ENCODE assay signal across 8 cellular contexts in the genomic region with DNA sequence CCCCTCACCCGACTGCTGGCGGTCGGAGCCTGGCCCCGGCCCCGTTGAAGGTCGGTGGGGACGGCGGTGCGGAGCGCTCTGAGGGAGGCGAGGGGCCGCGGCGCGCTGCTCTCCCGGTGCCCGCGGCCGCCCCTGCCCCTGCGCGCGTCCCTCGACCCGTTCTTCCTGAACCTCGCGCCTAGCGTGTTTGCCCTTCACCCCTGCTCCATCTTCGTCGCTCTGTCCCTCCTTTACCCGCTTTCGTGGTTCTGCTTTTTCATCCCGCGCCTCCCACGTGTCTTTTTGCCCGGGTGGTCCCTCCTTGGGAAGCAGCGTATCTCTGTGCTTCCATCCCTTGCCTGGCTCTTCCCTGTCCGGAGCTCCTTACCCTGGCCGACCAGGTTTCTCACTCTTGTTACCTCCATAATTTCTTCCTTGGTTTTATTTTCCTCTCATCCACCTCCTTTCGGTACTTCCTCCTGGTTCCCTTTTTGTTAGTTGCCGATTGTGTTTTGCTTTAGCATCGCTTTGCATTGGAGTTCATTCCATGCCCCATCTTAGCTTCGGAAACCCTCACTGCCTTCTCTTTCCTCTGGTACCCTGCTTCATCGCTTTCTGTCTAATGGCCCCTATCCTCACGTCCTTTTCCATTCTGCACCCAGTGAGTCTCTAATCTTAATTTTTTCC. TPM values are rescaled to one million over a fixed set of nuclear protein-coding genes. Genes with fewer than 3 reads are reported as not detected.
A peak's percentile ranks its signal among the peaks of the same experiment; 100 is the strongest.
DNase-seq lines count a peak whose midpoint lies in the region; ATAC-seq and TF ChIP-seq lines count a peak whose summit lies in the region.

No MANE protein-coding gene starts in this region.

- H3K27me3 ChIP-seq in GM06990 (replicated peaks; ENCODE audit: control insufficient read depth, insufficient read depth, low read length) (no peaks in the 10 kb centered on the region), left ventricle myocardium inferior (ENCODE audit: low read depth) (no peaks in the 10 kb centered on the region)

- peak; percentile 13 for ATAC-seq in HG02623 (IDR thresholded peaks at IDR 0.05; ENCODE audit: unreplicated experiment)
- ATAC-seq in activated naive CD8-positive, alpha-beta T cell treated with anti-CD3 and anti-CD28 coated beads, Interleukin-2, amount 50 U/mL, for 24 hours = peak; percentile 21

- H3K27ac Mint-ChIP-seq in activated naive CD8-positive, alpha-beta T cell treated with anti-CD3 and anti-CD28 coated beads, Interleukin-2, amount 50 U/mL, for 24 hours = peak overlapping the region; percentile 89
- peak overlapping the region; percentile 92 for H3K27ac Mint-ChIP-seq in progenitor cell of endocrine pancreas

- H3K9me3 ChIP-seq in left ventricle myocardium inferior (replicated peaks) = no peaks in the 10 kb centered on the region

- H3K4me3 Mint-ChIP-seq in activated naive CD8-positive, alpha-beta T cell treated with anti-CD3 and anti-CD28 coated beads, Interleukin-2, amount 50 U/mL, for 24 hours = peak overlapping the region; percentile 99
- H3K4me3 Mint-ChIP-seq in progenitor cell of endocrine pancreas (ENCODE audit: low read depth) = peak overlapping the region; percentile 82

- peaks cover 36% of the 10 kb centered on the region for H3K4me1 ChIP-seq in left ventricle myocardium inferior

- H3K9me3 Mint-ChIP-seq in activated naive CD8-positive, alpha-beta T cell treated with anti-CD3 and anti-CD28 coated beads, Interleukin-2, amount 50 U/mL, for 24 hours = no peaks in the 10 kb centered on the region
- no peaks in the 10 kb centered on the region for H3K9me3 Mint-ChIP-seq in progenitor cell of endocrine pancreas (ENCODE audit: low read depth)

- H3K27ac ChIP-seq in left ventricle myocardium inferior (replicated peaks) = peak overlapping the region; percentile 86

- no peak for TF ChIP-seq CTCF in GM06990 (IDR thresholded peaks at IDR 0.05; ENCODE audit: insufficient read depth, low read length, poor library complexity, severe bottlenecking)
- no peak for TF ChIP-seq CTCF in left ventricle myocardium inferior (IDR thresholded peaks at IDR 0.05; ENCODE audit: borderline replicate concordance)
- TF ChIP-seq CTCF in progenitor cell of endocrine pancreas (IDR thresholded peaks at IDR 0.05; ENCODE audit: unreplicated experiment) = no peak

- DNase-seq in A172 (ENCODE audit: low spot score) (peak; percentile 4), GM06990 (ENCODE audit: extremely low read depth, insufficient read length) (no peak), NCI-H1694 (lab: John Stamatoyannopoulos, UW) (peak; percentile 35), left ventricle myocardium inferior (no peak), progenitor cell of endocrine pancreas (ENCODE audit: low spot score, unreplicated experiment) (no peak), ureter (ENCODE audit: low spot score) (no peak)
- DNase-seq in activated naive CD8-positive, alpha-beta T cell treated with anti-CD3 and anti-CD28 coated beads, Interleukin-2, amount 50 U/mL, for 24 hours = no peak

- peaks cover 24% of the 10 kb centered on the region for H3K4me1 Mint-ChIP-seq in activated naive CD8-positive, alpha-beta T cell treated with anti-CD3 and anti-CD28 coated beads, Interleukin-2, amount 50 U/mL, for 24 hours
- peaks cover 12% of the 10 kb centered on the region for H3K4me1 Mint-ChIP-seq in progenitor cell of endocrine pancreas (ENCODE audit: low read depth)

- intact Hi-C loops in left ventricle myocardium inferior (cut with micrococcal nuclease) = no loop called here

- H3K36me3 ChIP-seq in GM06990 (ENCODE audit: control insufficient read depth, insufficient read depth, low read length) (no peaks in the 10 kb centered on the region), left ventricle myocardium inferior (peaks cover 8% of the 10 kb centered on the region)

- H3K27me3 Mint-ChIP-seq in activated naive CD8-positive, alpha-beta T cell treated with anti-CD3 and anti-CD28 coated beads, Interleukin-2, amount 50 U/mL, for 24 hours = peaks cover 6% of the 10 kb centered on the region
- H3K27me3 Mint-ChIP-seq in progenitor cell of endocrine pancreas = peaks cover 6% of the 10 kb centered on the region

- H3K4me3 ChIP-seq in GM06990 (replicated peaks; ENCODE audit: low read depth, low read length) (peak overlapping the region; percentile 67), left ventricle myocardium inferior (peak overlapping the region; percentile 95)

- H3K36me3 Mint-ChIP-seq in activated naive CD8-positive, alpha-beta T cell treated with anti-CD3 and anti-CD28 coated beads, Interleukin-2, amount 50 U/mL, for 24 hours (ENCODE audit: low read depth) = peaks cover 7% of the 10 kb centered on the region
- peaks cover 5% of the 10 kb centered on the region for H3K36me3 Mint-ChIP-seq in progenitor cell of endocrine pancreas (ENCODE audit: insufficient read depth)

RNA-seq across cellular contexts. Expression of a gene that starts 0.7 kb away (rescaled TPM):
- 9.1 and 15.2 TPM in 2 replicates for total RNA-seq in A172 (2014; rRNA removed; shearing (Covaris generic))
- total RNA-seq in left ventricle myocardium inferior (14.5 TPM), progenitor cell of endocrine pancreas (31.9 and 34.4 TPM in 2 replicates), ureter (33.7 TPM)

Comparison
In these comparisons a context has a peak if more than half of its experiments do, and no peak if none do; other contexts are left out.
1. DNase-seq: peak in A172 (single experiment) and NCI-H1694 (single experiment); none in GM06990 (single experiment), activated naive CD8-positive, alpha-beta T cell treated with anti-CD3 and anti-CD28 coated beads, Interleukin-2, amount 50 U/mL, for 24 hours (single experiment), left ventricle myocardium inferior (single experiment), progenitor cell of endocrine pancreas (single experiment) and ureter (single experiment).